Comparison of ENCODE assay signal across 23 cellular contexts in the genomic region with DNA sequence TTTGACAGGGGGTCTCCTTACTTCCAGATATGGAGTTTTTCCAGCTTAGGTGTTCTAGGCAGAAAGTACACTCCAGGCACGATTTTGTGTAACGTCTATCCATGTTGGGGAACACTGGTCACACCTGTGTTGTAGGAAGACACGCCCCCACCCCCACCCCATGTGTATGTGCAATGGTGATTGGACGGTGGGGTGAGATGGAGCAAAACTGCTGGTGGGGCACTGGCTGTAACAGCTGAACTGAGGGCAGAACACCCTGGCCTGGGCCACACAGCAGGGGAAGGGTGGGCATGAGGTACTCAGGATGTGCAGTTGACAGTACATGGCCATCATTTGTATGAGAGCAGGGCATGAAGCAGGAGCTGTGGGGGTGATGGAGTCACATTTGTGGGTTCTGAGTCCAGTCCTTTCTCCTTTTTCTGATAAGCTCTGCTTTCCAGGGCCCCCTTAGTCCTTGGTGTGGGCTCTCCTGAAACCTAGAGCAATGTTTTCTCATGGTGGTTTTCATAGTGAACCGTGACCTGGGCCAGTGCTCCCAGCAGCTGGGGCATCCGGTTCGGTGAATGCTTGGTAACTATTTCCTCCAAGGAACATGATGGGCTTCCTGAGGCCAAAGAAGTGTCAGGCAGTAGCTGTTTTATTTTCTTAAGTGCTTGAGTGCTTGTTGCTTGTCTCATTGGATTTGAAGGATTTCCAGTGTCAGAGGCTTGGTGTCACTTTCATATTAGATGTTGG.
A peak's percentile ranks its signal among the peaks of the same experiment; 100 is the strongest.
DNase-seq lines count a peak whose midpoint lies in the region; ATAC-seq and TF ChIP-seq lines count a peak whose summit lies in the region.
"Had no signal": no experiment of that assay in that cellular context is flagged by ENCODE, and none has a peak within 500 bp of the region (broad histone marks: within the 10 kb centered on the region; RNA-seq: fewer than 3 reads in every experiment).

No MANE protein-coding gene starts in this region.

- H3K56ac ChIP-seq in H9 (ENCODE audit: insufficient read length, low read depth, low read length): no peak overlapping the region

- peak overlapping the region; percentile 71; the same call in 1 of the 2 replicates for H3K14ac ChIP-seq in H9 (ENCODE audit: insufficient read depth, low read length)

- H3K9me3 Mint-ChIP-seq in H9 (no peaks in the 10 kb centered on the region; a peak in 1 of 5 replicates), CD14-positive monocyte (peaks cover 0 to 2% (median 0%) of the 10 kb centered on the region in 7 donors)
- H3K9me3 Mint-ChIP-seq: activated T-cell treated with anti-CD3 and anti-CD28 coated beads, Interleukin-2, amount 50 U/mL, for 4 hours; nephron progenitor cell; stimulated activated naive CD8-positive, alpha-beta T cell treated with anti-CD3 and anti-CD28 coated beads, Interleukin-15, Interleukin-2, amounts not matched to agents 100 ng/mL and 50 ng/mL, for 24 hours had no signal

- no peak overlapping the region for H2BK5ac ChIP-seq in H9 (ENCODE audit: insufficient read length, low read length)

- CTCF ChIA-PET in RWPE1 (lab: Yijun Ruan, JAX): interaction anchor here (0.5 kb wide), 1 partner anchor 1362 kb away, joined by 5 read pairs; no protein-coding TSS in a partner anchor

- H3K4me1 ChIP-seq in H9 (ENCODE audit: insufficient read depth, low read length) (no peaks in the 10 kb centered on the region), right lobe of liver (no peaks in the 10 kb centered on the region), tibial artery (peaks cover 8 to 90% (median 69%) of the 10 kb centered on the region in 4 donors)

- H3K4me2 ChIP-seq in H9 (ENCODE audit: insufficient read depth, insufficient read length, low read length): no peak overlapping the region
- H3K4me2 ChIP-seq: smooth muscle cell had no signal

- H3K9me3 ChIP-seq in H9 (ENCODE audit: control insufficient read depth, low read depth, low read length) (no peaks in the 10 kb centered on the region), right lobe of liver (no peaks in the 10 kb centered on the region), tibial artery (no peaks in the 10 kb centered on the region)
- H3K9me3 ChIP-seq: ovary, thyroid gland had no signal

- TF ChIP-seq CTCF in H9 (conservative IDR thresholded peaks at IDR 0.05) (no peak), RWPE1 (conservative IDR thresholded peaks at IDR 0.05; ENCODE audit: low read depth) (no peak), right lobe of liver (IDR thresholded peaks at IDR 0.05) (no peak), tibial artery (IDR thresholded peaks at IDR 0.05) (no peak), CD14-positive monocyte (IDR thresholded peaks at IDR 0.05) (no peak)

- no peak for TF ChIP-seq POLR2A in right lobe of liver (IDR thresholded peaks at IDR 0.05)

- H3K4me1 Mint-ChIP-seq in H9 (peaks cover 14 to 19% of the 10 kb centered on the region in 2 experiments), CD14-positive monocyte (no peaks in the 10 kb centered on the region)

- no peak overlapping the region for H4K5ac ChIP-seq in H9 (ENCODE audit: insufficient read length, low read depth, low read length)

- H3K27ac Mint-ChIP-seq in H9 (peak overlapping the region in 1 of 3 experiments; percentile 74; a peak in 1 of 7 replicates), CD14-positive monocyte (no peak overlapping the region)
- H3K27ac Mint-ChIP-seq: nephron progenitor cell; stimulated activated naive CD8-positive, alpha-beta T cell treated with anti-CD3 and anti-CD28 coated beads, Interleukin-15, Interleukin-2, amounts not matched to agents 100 ng/mL and 50 ng/mL, for 24 hours had no signal

- no peaks in the 10 kb centered on the region for H3K23me2 ChIP-seq in H9 (ENCODE audit: insufficient read length, low read depth, low read length, poor library complexity, severe bottlenecking)

- no peak overlapping the region; the same call in 1 of the 2 replicates for H2BK15ac ChIP-seq in H9 (ENCODE audit: low read depth, low read length)

- ATAC-seq in right lobe of liver: peak; percentile 38 to 62 (median 59)
- ATAC-seq: activated T-cell treated with anti-CD3 and anti-CD28 coated beads, Interleukin-2, amount 50 U/mL, for 4 hours; GM12878 had no signal

- intact Hi-C loops in right lobe of liver (cut with DNase I) (no loop called here), tibial artery (cut with DNase I; ENCODE audit: low total_unique reads) (no loop called here), CD14-positive monocyte (cut with micrococcal nuclease) (no loop called here)

- H2BK12ac ChIP-seq in H9 (ENCODE audit: insufficient read length, low read depth, low read length): no peak overlapping the region

- DNase-seq in H9: no peak
- DNase-seq in RWPE1 (ENCODE audit: low spot score): peak; percentile 7
- peak in 1 of 3 donors; percentile 29 for DNase-seq in right lobe of liver
- DNase-seq in tibial artery: peak in 1 of 2 donors; percentile 56
- DNase-seq in inferior parietal cortex (ENCODE audit: extremely low spot score): no peak
- DNase-seq in CD14-positive monocyte (ENCODE audit: low spot score): no peak
- DNase-seq in NCI-H446 treated with DMSO at 0.1 percent for 48 hours (lab: John Stamatoyannopoulos, UW): no peak
- DNase-seq: activated T-cell treated with anti-CD3 and anti-CD28 coated beads, Interleukin-2, amount 50 U/mL, for 4 hours; cortex of kidney; foreskin fibroblast; H7; kidney glomerular epithelial cell; mammary epithelial cell; NCI-H1048; NCI-H1694; nephron progenitor cell; OCI-M1; ovary; stimulated activated CD4-positive, alpha-beta T cell treated with anti-CD3 and anti-CD28 coated beads, Interleukin-1b, Interleukin-23, amount 100 ng/mL, for 48 hours; thyroid gland had no signal

- H3K36me3 Mint-ChIP-seq in H9 (ENCODE audit: insufficient read depth in 1 of 3, low read depth in 3 of 3): no peaks in the 10 kb centered on the region
- no peaks in the 10 kb centered on the region for H3K36me3 Mint-ChIP-seq in CD14-positive monocyte

- H3K79me1 ChIP-seq in H9 (ENCODE audit: insufficient read depth, low read depth, low read length, poor library complexity, severe bottlenecking): no peaks in the 10 kb centered on the region

- no peak overlapping the region for H2BK120ac ChIP-seq in H9 (ENCODE audit: low read depth, low read length, poor library complexity, severe bottlenecking)

- no peaks in the 10 kb centered on the region for H3K36me3 ChIP-seq in right lobe of liver
- peaks cover 0 to 7% (median 0%) of the 10 kb centered on the region in 3 donors for H3K36me3 ChIP-seq in tibial artery
- H3K36me3 ChIP-seq: ovary, thyroid gland had no signal

- no peak overlapping the region for H3K4ac ChIP-seq in H9 (ENCODE audit: low read depth, low read length)

- no peak overlapping the region for H4K91ac ChIP-seq in H9 (ENCODE audit: insufficient read length, low read depth, low read length)

- no peak overlapping the region for H2BK20ac ChIP-seq in H9 (ENCODE audit: low read depth, low read length, poor library complexity, severe bottlenecking)

- H3K27ac ChIP-seq in H9 (ENCODE audit: insufficient read length, low read depth, low read length): no peak overlapping the region
- no peak overlapping the region for H3K27ac ChIP-seq in RWPE1
- peak overlapping the region in 1 of 3 donors; percentile 28 for H3K27ac ChIP-seq in right lobe of liver
- H3K27ac ChIP-seq in tibial artery: peak overlapping the region; percentile 93 to 97
- H3K27ac ChIP-seq: ovary had no signal

- no peak overlapping the region for H2AFZ ChIP-seq in H9 (ENCODE audit: low read length)

- no peaks in the 10 kb centered on the region for H3K79me2 ChIP-seq in H9 (ENCODE audit: insufficient read depth, low read length)

- H3K27me3 ChIP-seq in H9 (ENCODE audit: insufficient read depth, low read length): 0 out of 2 replicates have a peak, but pooled peaks cover 3% of the 10 kb centered on the region
- H3K27me3 ChIP-seq in right lobe of liver: no peaks in the 10 kb centered on the region
- no peaks in the 10 kb centered on the region for H3K27me3 ChIP-seq in tibial artery
- H3K27me3 ChIP-seq: ovary, thyroid gland had no signal

- POLR2A ChIA-PET in RWPE1 (lab: Yijun Ruan, JAX; ENCODE audit: low non-redundant PET): no interaction called here

- H4K20me1 ChIP-seq in H9 (ENCODE audit: control insufficient read depth, insufficient read depth, insufficient read length): no peaks in the 10 kb centered on the region

- H3K4me3 Mint-ChIP-seq in H9 (no peak overlapping the region), CD14-positive monocyte (no peak overlapping the region)
- H3K4me3 Mint-ChIP-seq: activated T-cell treated with anti-CD3 and anti-CD28 coated beads, Interleukin-2, amount 50 U/mL, for 4 hours; nephron progenitor cell; stimulated activated naive CD8-positive, alpha-beta T cell treated with anti-CD3 and anti-CD28 coated beads, Interleukin-15, Interleukin-2, amounts not matched to agents 100 ng/mL and 50 ng/mL, for 24 hours had no signal

- no CpG with 5 or more reads among the region's 7 CpGs for WGBS in H9 (ENCODE audit: extremely low coverage, insufficient read length, low lambda C conversion rate)
- 90% methylated on average over 2 of the region's 7 CpGs for WGBS in right lobe of liver (ENCODE audit: insufficient coverage, low coverage, low lambda C conversion rate, missing lambda C conversion rate)

- no peak overlapping the region for H3K18ac ChIP-seq in H9 (ENCODE audit: insufficient read length, low read depth, low read length)

- no peaks in the 10 kb centered on the region; the same call in 1 of the 2 replicates for H3K27me3 Mint-ChIP-seq in H9 (ENCODE audit: low read depth)
- peaks cover 0 to 4% (median 0%) of the 10 kb centered on the region in 3 donors for H3K27me3 Mint-ChIP-seq in CD14-positive monocyte (ENCODE audit: low read depth in 3 of 3)
- H3K27me3 Mint-ChIP-seq: stimulated activated naive CD8-positive, alpha-beta T cell treated with anti-CD3 and anti-CD28 coated beads, Interleukin-15, Interleukin-2, amounts not matched to agents 100 ng/mL and 50 ng/mL, for 24 hours had no signal

- no peak overlapping the region for H2AK5ac ChIP-seq in H9 (ENCODE audit: insufficient read length, low read length)

- H3K9ac ChIP-seq in H9 (ENCODE audit: extremely low read depth, insufficient read length, low read length): no peak overlapping the region

- H3T11ph ChIP-seq in H9 (ENCODE audit: low read length): no peak overlapping the region

- peak overlapping the region; percentile 33 for H4K8ac ChIP-seq in H9 (replicated peaks; ENCODE audit: insufficient read length, low read depth, low read length)

- H3K23ac ChIP-seq in H9 (ENCODE audit: insufficient read length, low read depth, low read length): no peak overlapping the region

- H3K4me3 ChIP-seq in right lobe of liver (no peak overlapping the region), tibial artery (no peak overlapping the region)
- H3K4me3 ChIP-seq: GM12878, ovary, smooth muscle cell, thyroid gland had no signal

Comparison
In these comparisons a context has a peak if more than half of its experiments do, and no peak if none do; other contexts are left out.
1. H3K27ac ChIP-seq: peak in tibial artery (2 of 2); none in H9 (single experiment) and RWPE1 (single experiment).